ENCODE assay signal across 12 cellular contexts in the genomic region with DNA sequence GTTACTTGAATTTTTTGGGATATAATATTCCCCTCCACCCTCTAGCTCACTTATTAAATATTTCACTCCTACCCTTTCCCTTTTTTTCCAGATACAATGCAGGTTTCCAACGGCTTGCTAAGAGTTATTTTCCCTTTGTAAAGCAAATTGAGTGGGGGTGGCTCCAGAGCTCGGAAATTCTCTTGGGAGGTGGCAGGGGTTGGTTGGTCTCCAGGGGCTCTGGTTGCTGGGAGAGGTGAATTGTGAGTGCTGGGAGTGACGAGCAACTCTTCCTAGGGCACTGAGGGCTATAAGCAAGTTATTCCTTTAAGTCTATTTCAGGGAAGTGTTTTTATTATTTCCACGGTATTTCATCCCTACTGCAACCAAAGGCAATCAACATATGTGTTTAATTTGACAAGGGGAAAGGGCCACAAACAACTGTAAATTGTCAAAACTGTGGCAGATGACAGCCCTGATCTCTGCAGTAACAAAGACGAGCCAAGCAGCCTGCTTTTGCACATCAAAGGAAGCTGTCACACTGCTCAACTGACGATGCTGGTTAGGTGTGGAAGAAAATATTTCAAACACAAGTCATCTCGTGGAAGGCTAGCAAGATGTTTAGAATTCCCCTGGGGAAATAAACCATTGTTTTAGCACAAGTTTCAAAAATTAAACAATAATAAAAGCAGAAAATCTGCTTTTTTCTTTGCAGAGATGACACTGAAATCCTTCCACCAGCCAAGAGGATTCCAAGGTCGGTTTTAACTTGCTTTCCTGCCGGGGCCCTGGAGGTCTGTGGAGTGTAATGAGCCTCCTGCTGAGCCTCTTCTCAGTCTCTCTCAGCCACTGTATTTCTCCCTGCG. TPM values are rescaled to one million over a fixed set of nuclear protein-coding genes. Genes with fewer than 3 reads are reported as not detected.
A peak's percentile ranks its signal among the peaks of the same experiment; 100 is the strongest.
DNase-seq lines count a peak whose midpoint lies in the region; ATAC-seq, FAIRE-seq and TF ChIP-seq lines count a peak whose summit lies in the region.
"Had no signal": no experiment of that assay in that cellular context is flagged by ENCODE, and none has a peak within 500 bp of the region (broad histone marks: within the 10 kb centered on the region; RNA-seq: fewer than 3 reads in every experiment).

No MANE protein-coding gene starts in this region.

- peak; percentile 65 for DNase-seq in GM23248
- DNase-seq in NCI-H2171 (lab: John Stamatoyannopoulos, UW): peak; percentile 20
- no peak for DNase-seq in endothelial cell of umbilical vein (ENCODE audit: low read depth, low spot score)
- DNase-seq in neuronal stem cell (ENCODE audit: low spot score): no peak
- no peak for DNase-seq in stimulated activated naive CD4-positive, alpha-beta T cell (lab: John Stamatoyannopoulos, UW)
- DNase-seq: activated naive CD4-positive, alpha-beta T cell; NCI-H510A had no signal

- no peaks in the 10 kb centered on the region for H3K9me2 ChIP-seq in GM23248 (ENCODE audit: insufficient read depth)

- no peak overlapping the region for H2BK120ac ChIP-seq in neuronal stem cell (ENCODE audit: low read depth, low read length)

- H3K4me1 ChIP-seq in GM23248 (ENCODE audit: insufficient read depth) (peaks cover 10% of the 10 kb centered on the region; the same call in 1 of the 2 replicates), endothelial cell of umbilical vein (ENCODE audit: control insufficient read depth, extremely low read depth, insufficient read depth, low read length) (no peaks in the 10 kb centered on the region), neuronal stem cell (ENCODE audit: control insufficient read depth in 2 of 2, insufficient read depth in 1 of 2, low read depth in 1 of 2, low read length in 2 of 2) (peaks cover 0 to 10% of the 10 kb centered on the region in 2 donors)

- H2BK5ac ChIP-seq in neuronal stem cell (ENCODE audit: low read length): no peak overlapping the region

- no peak overlapping the region for H3K4ac ChIP-seq in neuronal stem cell (ENCODE audit: low read length)

- no TSS peak for BruUV-seq in endothelial cell of umbilical vein (replicated peaks; lab: Mats Ljungman, UMichigan)

- no peak overlapping the region for H3K14ac ChIP-seq in neuronal stem cell (ENCODE audit: low read length)

- H3K27ac ChIP-seq in GM23248 (no peak overlapping the region), endothelial cell of umbilical vein (ENCODE audit: insufficient read depth, low read depth, low read length) (no peak overlapping the region), neuronal stem cell (replicated peaks; ENCODE audit: low read length) (no peak overlapping the region)

- H2BK15ac ChIP-seq in neuronal stem cell (ENCODE audit: low read length): no peak overlapping the region

- no peak overlapping the region for H3K23ac ChIP-seq in neuronal stem cell (ENCODE audit: low read depth, low read length, poor library complexity)

- POLR2A ChIA-PET in endothelial cell of umbilical vein (lab: Charles Lee): no interaction called here

- no peak for TF ChIP-seq POLR2A in endothelial cell of umbilical vein (IDR thresholded peaks at IDR 0.05; ENCODE audit: low read depth, low read length)

- no peaks in the 10 kb centered on the region for H3K27me3 ChIP-seq in GM23248 (replicated peaks; ENCODE audit: insufficient read depth)
- H3K27me3 ChIP-seq in endothelial cell of umbilical vein (ENCODE audit: control insufficient read depth in 2 of 2, insufficient read depth in 2 of 2, low read length in 2 of 2): no peaks in the 10 kb centered on the region
- no peaks in the 10 kb centered on the region for H3K27me3 ChIP-seq in neuronal stem cell (ENCODE audit: control insufficient read depth in 3 of 3, insufficient read depth in 3 of 3, low read depth in 1 of 3, low read length in 3 of 3)

- H3K36me3 ChIP-seq in GM23248 (ENCODE audit: low read depth) (no peaks in the 10 kb centered on the region), endothelial cell of umbilical vein (ENCODE audit: control insufficient read depth in 2 of 2, extremely low read depth in 1 of 2, insufficient read depth in 2 of 2, low read length in 2 of 2) (no peaks in the 10 kb centered on the region), neuronal stem cell (replicated peaks in 1 of 2; ENCODE audit: control insufficient read depth in 2 of 2, insufficient read depth in 2 of 2, low read length in 2 of 2) (no peaks in the 10 kb centered on the region)

- CTCF ChIA-PET in endothelial cell of umbilical vein (lab: Charles Lee): no interaction called here

- H3K4me3 ChIP-seq in GM23248: no peak overlapping the region; the same call in 1 of the 2 replicates
- H3K4me3 ChIP-seq in endothelial cell of umbilical vein (replicated peaks in 1 of 3; ENCODE audit: insufficient read depth in 1 of 3, low read depth in 1 of 3, low read length in 3 of 3): no peak overlapping the region
- H3K4me3 ChIP-seq in neuronal stem cell (ENCODE audit: low read length in 2 of 2): peak overlapping the region in 1 of 2 donors; percentile 33

- ATAC-seq in GM19397 (IDR thresholded peaks at IDR 0.05; ENCODE audit: unreplicated experiment) (no peak), HG02571 (IDR thresholded peaks at IDR 0.05; ENCODE audit: unreplicated experiment) (no peak), GM18907 (IDR thresholded peaks at IDR 0.05; ENCODE audit: unreplicated experiment) (no peak)
- ATAC-seq: naive thymus-derived CD4-positive, alpha-beta T cell had no signal

- H3K4me2 ChIP-seq in GM23248 (ENCODE audit: unreplicated experiment) (peak overlapping the region; percentile 28), endothelial cell of umbilical vein (ENCODE audit: insufficient read depth, low read length) (no peak overlapping the region), neuronal stem cell (ENCODE audit: insufficient read depth, low read length, poor library complexity, severe bottlenecking) (no peak overlapping the region)

- H3K9me3 ChIP-seq in GM23248 (ENCODE audit: low read depth) (no peaks in the 10 kb centered on the region), endothelial cell of umbilical vein (replicated peaks; ENCODE audit: control insufficient read depth, insufficient read depth, low read length) (no peaks in the 10 kb centered on the region), neuronal stem cell (replicated peaks in 1 of 2; ENCODE audit: control insufficient read depth in 2 of 2, insufficient read depth in 1 of 2, low read depth in 1 of 2, low read length in 2 of 2) (no peaks in the 10 kb centered on the region)

- no peak overlapping the region for H3K18ac ChIP-seq in neuronal stem cell (ENCODE audit: low read length)

- dilution Hi-C loops in endothelial cell of umbilical vein (cut with MboI; ENCODE audit: extremely low pct_ligation_motif_present, low sequenced_read_pairs): no loop called here

- H4K8ac ChIP-seq in neuronal stem cell (ENCODE audit: low read depth, low read length): no peak overlapping the region

- no peaks in the 10 kb centered on the region for H3K79me2 ChIP-seq in GM23248 (ENCODE audit: insufficient read depth)
- H3K79me2 ChIP-seq in endothelial cell of umbilical vein (ENCODE audit: control insufficient read depth, insufficient read depth, low read length): no peaks in the 10 kb centered on the region

- in situ Hi-C loops in GM23248 (cut with MboI): no loop called here

- no peaks in the 10 kb centered on the region for H3F3A ChIP-seq in GM23248 (ENCODE audit: insufficient read depth)

- FAIRE-seq in endothelial cell of umbilical vein (lab: Jason Lieb, UNC): no peak
- FAIRE-seq: TTC549 had no signal

- intact Hi-C loops in endothelial cell of umbilical vein (cut with micrococcal nuclease): no loop called here

- H3K9me1 ChIP-seq in endothelial cell of umbilical vein (replicated peaks; ENCODE audit: control insufficient read depth, extremely low read depth, insufficient read depth, low read length): no peaks in the 10 kb centered on the region

- no peak overlapping the region for H3K9ac ChIP-seq in GM23248
- H3K9ac ChIP-seq in endothelial cell of umbilical vein (replicated peaks; ENCODE audit: extremely low read depth, insufficient read depth, low read length): no peak overlapping the region
- no peak overlapping the region for H3K9ac ChIP-seq in neuronal stem cell (ENCODE audit: low read depth, low read length, poor library complexity)

- H2AFZ ChIP-seq in GM23248 (peak overlapping the region; percentile 39), endothelial cell of umbilical vein (ENCODE audit: low read depth, low read length) (peak overlapping the region; percentile 8), neuronal stem cell (ENCODE audit: low read length) (peak overlapping the region; percentile 83)

- no peak for TF ChIP-seq CTCF in endothelial cell of umbilical vein (IDR thresholded peaks at IDR 0.05; ENCODE audit: extremely low read depth in 1 of 2, insufficient read depth in 1 of 2, low read depth in 1 of 2, low read length in 2 of 2)

- H2BK12ac ChIP-seq in neuronal stem cell (ENCODE audit: low read length): no peak overlapping the region

- no peak overlapping the region for H4K91ac ChIP-seq in neuronal stem cell (ENCODE audit: low read depth, low read length, poor library complexity)

- H2AK5ac ChIP-seq in neuronal stem cell (ENCODE audit: low read depth, low read length): no peak overlapping the region

- H4K20me1 ChIP-seq in GM23248 (ENCODE audit: insufficient read depth): no peaks in the 10 kb centered on the region
- no peaks in the 10 kb centered on the region for H4K20me1 ChIP-seq in endothelial cell of umbilical vein (replicated peaks; ENCODE audit: control insufficient read depth, extremely low read depth, insufficient read depth, low read length)

- 5 to 10% methylated on average over 10 of the region's 10 CpGs for WGBS in GM23248 (ENCODE audit: low coverage in 1 of 2, low lambda C conversion rate in 2 of 2, missing lambda C conversion rate in 2 of 2), 2 experiments
- no CpG with 5 or more reads among the region's 10 CpGs for WGBS in neuronal stem cell (ENCODE audit: extremely low coverage in 2 of 2, insufficient read length in 2 of 2, insufficient replicate concordance in 1 of 2), 2 donors

- H3K79me1 ChIP-seq in neuronal stem cell (ENCODE audit: low read depth, low read length): no peaks in the 10 kb centered on the region

RNA-seq across cellular contexts. Expression of gene ASXL2, which starts 34.8 kb away (rescaled TPM):
- 7.0 and 9.5 TPM in 2 replicates for total RNA-seq in GM23248 (2014; rRNA removed; shearing (Covaris generic))
- polyA plus RNA-seq in GM23248 (2016; fragmentation: Nextera tagmentation; extraction: Ambion mirVana) (4.5 and 4.9 TPM in 2 replicates), endothelial cell of umbilical vein (5.2 and 6.1 TPM in 2 replicates)
- 30.6 and 33.8 TPM in 2 replicates for total RNA-seq in endothelial cell of umbilical vein
- polyA plus RNA-seq in endothelial cell of umbilical vein (2011; cell fraction: cytosol; rRNA removed): 7.0 and 7.3 TPM in 2 replicates
- polyA plus RNA-seq in endothelial cell of umbilical vein (2011; cell fraction: nucleus; rRNA removed): 15.2 and 16.0 TPM in 2 replicates
- polyA plus RNA-seq in endothelial cell of umbilical vein (2012): 14.5 and 16.9 TPM in 2 replicates
- 18.7 and 20.8 TPM in 2 replicates for polyA minus RNA-seq in endothelial cell of umbilical vein
- 14.2 TPM for polyA minus RNA-seq in endothelial cell of umbilical vein (2011; cell fraction: cytosol; rRNA and poly(A)+ RNA removed)
- polyA minus RNA-seq in endothelial cell of umbilical vein (2011; cell fraction: nucleus; rRNA and poly(A)+ RNA removed): 19.4 and 27.7 TPM in 2 replicates
- 6.0 TPM for polyA plus RNA-seq in neuronal stem cell (2013, experiment 1 of 2)
- 6.6 TPM for polyA plus RNA-seq in neuronal stem cell (2013, experiment 2 of 2)

Comparison
In these comparisons a context has a peak if more than half of its experiments do, and no peak if none do; other contexts are left out.
1. DNase-seq: peak in GM23248 (single experiment) and NCI-H2171 (single experiment); none in endothelial cell of umbilical vein (single experiment), neuronal stem cell (single experiment) and stimulated activated naive CD4-positive, alpha-beta T cell (0 of 6).
2. H2AFZ ChIP-seq: peak in every context shown above with its lines; median percentile 83 in neuronal stem cell; 39 in GM23248; 8 in endothelial cell of umbilical vein.